Comparison of ENCODE assay signal across 1 cellular context in the genomic region with DNA sequence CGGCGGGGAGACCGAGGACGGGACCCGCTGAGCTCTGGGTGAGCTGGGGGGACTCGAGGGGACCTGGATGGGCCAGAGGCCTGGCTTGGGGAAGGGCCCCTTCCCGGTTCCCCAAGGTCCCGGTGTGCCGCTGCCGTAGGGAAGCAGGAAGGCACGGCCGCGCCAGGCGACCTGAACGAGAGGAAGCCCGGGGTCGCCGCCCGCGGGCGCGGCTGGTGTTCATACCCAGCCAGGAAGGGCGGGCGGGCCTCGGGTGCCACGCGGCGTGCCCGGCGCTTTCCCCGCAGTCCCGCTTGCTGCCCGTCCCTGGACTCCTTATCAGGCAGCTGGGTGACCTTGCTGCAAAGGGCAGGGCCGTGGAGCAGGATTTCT.
TF ChIP-seq lines count a peak whose summit lies in the region.

No MANE protein-coding gene starts in this region.

TF ChIP-seq in SK-N-SH treated with all-trans-retinoic acid at 6 μM for 48 hours, 23 proteins besides CTCF, POLR2A, EP300 and RAD21 (continued from another document):
- TF ChIP-seq, protein P1, sequence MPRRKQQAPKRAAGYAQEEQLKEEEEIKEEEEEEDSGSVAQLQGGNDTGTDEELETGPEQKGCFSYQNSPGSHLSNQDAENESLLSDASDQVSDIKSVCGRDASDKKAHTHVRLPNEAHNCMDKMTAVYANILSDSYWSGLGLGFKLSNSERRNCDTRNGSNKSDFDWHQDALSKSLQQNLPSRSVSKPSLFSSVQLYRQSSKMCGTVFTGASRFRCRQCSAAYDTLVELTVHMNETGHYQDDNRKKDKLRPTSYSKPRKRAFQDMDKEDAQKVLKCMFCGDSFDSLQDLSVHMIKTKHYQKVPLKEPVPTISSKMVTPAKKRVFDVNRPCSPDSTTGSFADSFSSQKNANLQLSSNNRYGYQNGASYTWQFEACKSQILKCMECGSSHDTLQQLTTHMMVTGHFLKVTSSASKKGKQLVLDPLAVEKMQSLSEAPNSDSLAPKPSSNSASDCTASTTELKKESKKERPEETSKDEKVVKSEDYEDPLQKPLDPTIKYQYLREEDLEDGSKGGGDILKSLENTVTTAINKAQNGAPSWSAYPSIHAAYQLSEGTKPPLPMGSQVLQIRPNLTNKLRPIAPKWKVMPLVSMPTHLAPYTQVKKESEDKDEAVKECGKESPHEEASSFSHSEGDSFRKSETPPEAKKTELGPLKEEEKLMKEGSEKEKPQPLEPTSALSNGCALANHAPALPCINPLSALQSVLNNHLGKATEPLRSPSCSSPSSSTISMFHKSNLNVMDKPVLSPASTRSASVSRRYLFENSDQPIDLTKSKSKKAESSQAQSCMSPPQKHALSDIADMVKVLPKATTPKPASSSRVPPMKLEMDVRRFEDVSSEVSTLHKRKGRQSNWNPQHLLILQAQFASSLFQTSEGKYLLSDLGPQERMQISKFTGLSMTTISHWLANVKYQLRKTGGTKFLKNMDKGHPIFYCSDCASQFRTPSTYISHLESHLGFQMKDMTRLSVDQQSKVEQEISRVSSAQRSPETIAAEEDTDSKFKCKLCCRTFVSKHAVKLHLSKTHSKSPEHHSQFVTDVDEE (CRISPR knock-in tag; IDR thresholded peaks at IDR 0.05) = no peak
